ENCODE assay signal across 8 cellular contexts in the genomic region with DNA sequence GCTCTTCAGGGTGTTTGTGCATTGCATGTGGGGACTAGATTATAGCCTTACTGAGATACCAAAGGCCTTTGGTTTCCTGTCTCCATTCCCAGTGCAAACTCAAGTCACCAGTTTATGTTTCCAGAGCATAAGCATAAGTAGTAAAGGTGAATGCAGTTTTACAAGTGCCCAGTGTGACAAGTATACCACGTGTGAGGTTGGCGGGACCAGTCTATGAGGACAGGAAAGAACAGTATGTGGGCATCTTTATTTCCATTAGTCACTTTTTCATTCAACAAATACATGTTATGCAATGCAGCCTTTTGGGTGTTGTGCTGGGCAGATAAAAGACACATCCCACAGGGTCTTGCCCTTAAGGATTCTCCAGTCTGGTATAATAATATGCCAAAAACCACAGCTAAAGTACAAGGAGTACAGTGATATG.
DNase-seq lines count a peak whose midpoint lies in the region; ATAC-seq and TF ChIP-seq lines count a peak whose summit lies in the region.

No MANE protein-coding gene starts in this region.

- no peak overlapping the region for H3K4me3 ChIP-seq in HEK293 (ENCODE audit: low read depth, low read length)

- no peaks in the 10 kb centered on the region for H3K27me3 Mint-ChIP-seq in activated CD4-positive, alpha-beta memory T cell treated with anti-CD3 and anti-CD28 coated beads, Interleukin-2, amount 10 ng/mL, durations not matched to agents 7 days and 5 days

- peak; percentile 66 for DNase-seq in activated CD4-positive, alpha-beta memory T cell treated with anti-CD3 and anti-CD28 coated beads, Interleukin-2, amount 10 ng/mL, durations not matched to agents 7 days and 5 days
- DNase-seq in globus pallidus (ENCODE audit: low spot score) (peak; percentile 50), putamen (ENCODE audit: low spot score) (no peak), foreskin melanocyte (no peak), NCI-H1092 (lab: John Stamatoyannopoulos, UW) (no peak)
- DNase-seq in stimulated activated CD4-positive, alpha-beta T cell treated with anti-CD3 and anti-CD28 coated beads, Interleukin-1b, Interleukin-23, amount 100 ng/mL, for 48 hours: peak; percentile 74

- TF ChIP-seq CTCF in HEK293 (tag by site-specific recombination; IDR thresholded peaks at IDR 0.05): no peak

- peak overlapping the region; percentile 47; the same call in 1 of the 2 replicates for H3K27ac ChIP-seq in HEK293 (ENCODE audit: extremely low read depth, low read depth, low read length)

- CTCF ChIA-PET in HEK293 (lab: Yijun Ruan, JAX): interaction anchor here (0.6 to 3.8 kb wide), 5 partner anchors 9 to 200 kb away, joined by 3 to 31 read pairs (median 7); no protein-coding TSS in a partner anchor
- CTCF ChIA-PET in activated CD4-positive, alpha-beta memory T cell treated with anti-CD3 and anti-CD28 coated beads, Interleukin-2, amount 10 ng/mL, durations not matched to agents 7 days and 5 days (lab: Charles Lee): interaction anchor here (0.9 to 9.9 kb wide), 13 partner anchors 9 to 297 kb away, joined by 3 to 112 read pairs (median 10); a partner anchor contains a TSS

- H3K9me3 Mint-ChIP-seq in activated CD4-positive, alpha-beta memory T cell treated with anti-CD3 and anti-CD28 coated beads, Interleukin-2, amount 10 ng/mL, durations not matched to agents 7 days and 5 days: peaks cover 2% of the 10 kb centered on the region

- H3K4me1 Mint-ChIP-seq in activated CD4-positive, alpha-beta memory T cell treated with anti-CD3 and anti-CD28 coated beads, Interleukin-2, amount 10 ng/mL, durations not matched to agents 7 days and 5 days: peaks cover 74% of the 10 kb centered on the region

- ATAC-seq in GM19351 (IDR thresholded peaks at IDR 0.05; ENCODE audit: unreplicated experiment): no peak

- POLR2A ChIA-PET in HEK293 (lab: Yijun Ruan, JAX): interaction anchor here (0.6 to 2.6 kb wide), 2 partner anchors 46 to 112 kb away, joined by 3 to 11 read pairs; no protein-coding TSS in a partner anchor
- POLR2A ChIA-PET in activated CD4-positive, alpha-beta memory T cell treated with anti-CD3 and anti-CD28 coated beads, Interleukin-2, amount 10 ng/mL, durations not matched to agents 7 days and 5 days (lab: Charles Lee): interaction anchor here (0.7 to 21.1 kb wide), 20 partner anchors 7 to 296 kb away, joined by 3 to 785 read pairs (median 53); a partner anchor contains a TSS

- H3K27ac Mint-ChIP-seq in activated CD4-positive, alpha-beta memory T cell treated with anti-CD3 and anti-CD28 coated beads, Interleukin-2, amount 10 ng/mL, durations not matched to agents 7 days and 5 days: peak overlapping the region; percentile 99

- H3K36me3 ChIP-seq in HEK293 (ENCODE audit: control insufficient read depth in 2 of 2, insufficient read depth in 1 of 2, low read length in 2 of 2): peaks cover 0 to 11% of the 10 kb centered on the region in 2 experiments; a peak in 1 of 3 replicates

- peaks cover 65% of the 10 kb centered on the region for H3K36me3 Mint-ChIP-seq in activated CD4-positive, alpha-beta memory T cell treated with anti-CD3 and anti-CD28 coated beads, Interleukin-2, amount 10 ng/mL, durations not matched to agents 7 days and 5 days (ENCODE audit: low read depth)

- no peaks in the 10 kb centered on the region for H3K9me3 ChIP-seq in HEK293 (ENCODE audit: control insufficient read depth, insufficient read depth, low read depth, low read length)

- peak overlapping the region; percentile 98 for H3K4me3 Mint-ChIP-seq in activated CD4-positive, alpha-beta memory T cell treated with anti-CD3 and anti-CD28 coated beads, Interleukin-2, amount 10 ng/mL, durations not matched to agents 7 days and 5 days

- peaks cover 46% of the 10 kb centered on the region for H3K4me1 ChIP-seq in HEK293 (ENCODE audit: control insufficient read depth, insufficient read depth, low read length)

TF ChIP-seq in HEK293, 187 proteins besides CTCF, POLR2A, EP300 and RAD21:
- TF ChIP-seq, protein P1, sequence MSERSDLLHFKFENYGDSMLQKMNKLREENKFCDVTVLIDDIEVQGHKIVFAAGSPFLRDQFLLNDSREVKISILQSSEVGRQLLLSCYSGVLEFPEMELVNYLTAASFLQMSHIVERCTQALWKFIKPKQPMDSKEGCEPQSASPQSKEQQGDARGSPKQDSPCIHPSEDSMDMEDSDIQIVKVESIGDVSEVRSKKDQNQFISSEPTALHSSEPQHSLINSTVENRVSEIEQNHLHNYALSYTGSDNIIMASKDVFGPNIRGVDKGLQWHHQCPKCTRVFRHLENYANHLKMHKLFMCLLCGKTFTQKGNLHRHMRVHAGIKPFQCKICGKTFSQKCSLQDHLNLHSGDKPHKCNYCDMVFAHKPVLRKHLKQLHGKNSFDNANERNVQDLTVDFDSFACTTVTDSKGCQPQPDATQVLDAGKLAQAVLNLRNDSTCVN (tag by site-specific recombination; optimal IDR thresholded peaks at IDR 0.05): no peak
- no peak for TF ChIP-seq ZNF843 (tag by site-specific recombination; IDR thresholded peaks at IDR 0.05)
- TF ChIP-seq, protein P2, sequence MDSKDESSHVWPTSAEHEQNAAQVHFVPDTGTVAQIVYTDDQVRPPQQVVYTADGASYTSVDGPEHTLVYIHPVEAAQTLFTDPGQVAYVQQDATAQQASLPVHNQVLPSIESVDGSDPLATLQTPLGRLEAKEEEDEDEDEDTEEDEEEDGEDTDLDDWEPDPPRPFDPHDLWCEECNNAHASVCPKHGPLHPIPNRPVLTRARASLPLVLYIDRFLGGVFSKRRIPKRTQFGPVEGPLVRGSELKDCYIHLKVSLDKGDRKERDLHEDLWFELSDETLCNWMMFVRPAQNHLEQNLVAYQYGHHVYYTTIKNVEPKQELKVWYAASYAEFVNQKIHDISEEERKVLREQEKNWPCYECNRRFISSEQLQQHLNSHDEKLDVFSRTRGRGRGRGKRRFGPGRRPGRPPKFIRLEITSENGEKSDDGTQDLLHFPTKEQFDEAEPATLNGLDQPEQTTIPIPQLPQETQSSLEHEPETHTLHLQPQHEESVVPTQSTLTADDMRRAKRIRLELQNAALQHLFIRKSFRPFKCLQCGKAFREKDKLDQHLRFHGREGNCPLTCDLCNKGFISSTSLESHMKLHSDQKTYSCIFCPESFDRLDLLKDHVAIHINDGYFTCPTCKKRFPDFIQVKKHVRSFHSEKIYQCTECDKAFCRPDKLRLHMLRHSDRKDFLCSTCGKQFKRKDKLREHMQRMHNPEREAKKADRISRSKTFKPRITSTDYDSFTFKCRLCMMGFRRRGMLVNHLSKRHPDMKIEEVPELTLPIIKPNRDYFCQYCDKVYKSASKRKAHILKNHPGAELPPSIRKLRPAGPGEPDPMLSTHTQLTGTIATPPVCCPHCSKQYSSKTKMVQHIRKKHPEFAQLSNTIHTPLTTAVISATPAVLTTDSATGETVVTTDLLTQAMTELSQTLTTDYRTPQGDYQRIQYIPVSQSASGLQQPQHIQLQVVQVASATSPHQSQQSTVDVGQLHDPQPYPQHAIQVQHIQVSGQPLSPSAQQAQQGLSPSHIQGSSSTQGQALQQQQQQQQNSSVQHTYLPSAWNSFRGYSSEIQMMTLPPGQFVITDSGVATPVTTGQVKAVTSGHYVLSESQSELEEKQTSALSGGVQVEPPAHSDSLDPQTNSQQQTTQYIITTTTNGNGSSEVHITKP (tag by site-specific recombination; IDR thresholded peaks at IDR 0.05): 0 out of 2 replicates have a peak, but pooled peaks have one; percentile 10
- TF ChIP-seq ZNF335 (tag by site-specific recombination; conservative IDR thresholded peaks at IDR 0.05): no peak
- TF ChIP-seq, protein P3, sequence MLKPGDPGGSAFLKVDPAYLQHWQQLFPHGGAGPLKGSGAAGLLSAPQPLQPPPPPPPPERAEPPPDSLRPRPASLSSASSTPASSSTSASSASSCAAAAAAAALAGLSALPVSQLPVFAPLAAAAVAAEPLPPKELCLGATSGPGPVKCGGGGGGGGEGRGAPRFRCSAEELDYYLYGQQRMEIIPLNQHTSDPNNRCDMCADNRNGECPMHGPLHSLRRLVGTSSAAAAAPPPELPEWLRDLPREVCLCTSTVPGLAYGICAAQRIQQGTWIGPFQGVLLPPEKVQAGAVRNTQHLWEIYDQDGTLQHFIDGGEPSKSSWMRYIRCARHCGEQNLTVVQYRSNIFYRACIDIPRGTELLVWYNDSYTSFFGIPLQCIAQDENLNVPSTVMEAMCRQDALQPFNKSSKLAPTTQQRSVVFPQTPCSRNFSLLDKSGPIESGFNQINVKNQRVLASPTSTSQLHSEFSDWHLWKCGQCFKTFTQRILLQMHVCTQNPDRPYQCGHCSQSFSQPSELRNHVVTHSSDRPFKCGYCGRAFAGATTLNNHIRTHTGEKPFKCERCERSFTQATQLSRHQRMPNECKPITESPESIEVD (tag by site-specific recombination; IDR thresholded peaks at IDR 0.05): peak; percentile 65
- TF ChIP-seq ZNF19 (tag by site-specific recombination; IDR thresholded peaks at IDR 0.05; ENCODE audit: low read depth): no peak
- TF ChIP-seq SP7 (tag by site-specific recombination; IDR thresholded peaks at IDR 0.05): peak; percentile 18; the same call in 1 of the 2 replicates
- TF ChIP-seq EGR2 (tag by site-specific recombination; IDR thresholded peaks at IDR 0.05; ENCODE audit: low read depth): peak; percentile 58
- peak; percentile 61 for TF ChIP-seq ZFHX2 (tag by site-specific recombination; conservative IDR thresholded peaks at IDR 0.05)
- TF ChIP-seq ZNF211 (tag by site-specific recombination; IDR thresholded peaks at IDR 0.05; ENCODE audit: low read depth): no peak
- TF ChIP-seq, protein P4, sequence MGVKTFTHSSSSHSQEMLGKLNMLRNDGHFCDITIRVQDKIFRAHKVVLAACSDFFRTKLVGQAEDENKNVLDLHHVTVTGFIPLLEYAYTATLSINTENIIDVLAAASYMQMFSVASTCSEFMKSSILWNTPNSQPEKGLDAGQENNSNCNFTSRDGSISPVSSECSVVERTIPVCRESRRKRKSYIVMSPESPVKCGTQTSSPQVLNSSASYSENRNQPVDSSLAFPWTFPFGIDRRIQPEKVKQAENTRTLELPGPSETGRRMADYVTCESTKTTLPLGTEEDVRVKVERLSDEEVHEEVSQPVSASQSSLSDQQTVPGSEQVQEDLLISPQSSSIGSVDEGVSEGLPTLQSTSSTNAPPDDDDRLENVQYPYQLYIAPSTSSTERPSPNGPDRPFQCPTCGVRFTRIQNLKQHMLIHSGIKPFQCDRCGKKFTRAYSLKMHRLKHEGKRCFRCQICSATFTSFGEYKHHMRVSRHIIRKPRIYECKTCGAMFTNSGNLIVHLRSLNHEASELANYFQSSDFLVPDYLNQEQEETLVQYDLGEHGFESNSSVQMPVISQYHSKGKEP (tag by site-specific recombination; IDR thresholded peaks at IDR 0.05): peak; percentile 28; the same call in 1 of the 2 replicates
- TF ChIP-seq FEZF1 (tag by site-specific recombination; IDR thresholded peaks at IDR 0.05): peak; percentile 87
TF ChIP-seq in HEK293: peak in this region for 7.

Comparison
In these comparisons a context has a peak if more than half of its experiments do, and no peak if none do; other contexts are left out.
1. DNase-seq: peak in activated CD4-positive, alpha-beta memory T cell treated with anti-CD3 and anti-CD28 coated beads, Interleukin-2, amount 10 ng/mL, durations not matched to agents 7 days and 5 days (single experiment), globus pallidus (single experiment) and stimulated activated CD4-positive, alpha-beta T cell treated with anti-CD3 and anti-CD28 coated beads, Interleukin-1b, Interleukin-23, amount 100 ng/mL, for 48 hours (single experiment); none in putamen (single experiment), foreskin melanocyte (single experiment) and NCI-H1092 (single experiment).